In the genomic region with DNA sequence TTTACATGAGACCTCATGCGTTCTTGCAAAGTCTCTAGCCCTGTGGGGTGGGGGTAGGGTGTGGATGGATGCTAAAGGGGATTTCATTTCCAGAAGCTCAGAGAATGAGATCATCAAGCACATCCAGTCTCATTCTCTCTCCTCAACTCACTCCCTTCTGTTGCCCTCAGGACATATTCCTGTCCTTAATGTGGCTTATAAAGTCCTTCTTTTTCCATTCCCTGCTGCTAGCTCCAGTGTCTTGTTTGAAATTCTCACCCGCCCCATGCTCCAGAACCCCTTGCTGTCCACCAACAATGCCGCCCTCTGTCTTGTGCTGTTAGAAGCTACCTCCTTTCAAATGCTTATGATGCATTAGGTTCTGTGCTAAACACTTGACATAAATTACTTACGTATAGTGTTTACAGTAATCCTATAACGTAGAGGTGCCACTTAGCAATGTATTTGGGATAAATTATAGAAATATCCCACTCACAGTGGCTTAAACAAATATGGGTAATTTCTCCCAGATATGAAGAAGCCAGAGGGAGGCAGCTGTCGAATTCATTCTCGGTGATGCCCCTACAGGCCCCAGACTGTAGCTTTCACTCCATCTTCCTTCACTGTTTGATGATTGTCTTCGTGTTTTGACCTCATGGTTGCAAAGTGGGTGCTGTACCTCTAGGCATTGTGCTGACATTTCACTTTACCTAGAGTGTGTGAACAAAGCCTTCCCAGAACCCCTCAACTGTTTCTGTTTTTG, we compare ENCODE assay signal across 15 cellular contexts.
DNase-seq lines count a peak whose midpoint lies in the region; TF ChIP-seq lines count a peak whose summit lies in the region.
"Had no signal": no experiment of that assay in that cellular context is flagged by ENCODE, and none has a peak within 500 bp of the region (broad histone marks: within the 10 kb centered on the region; RNA-seq: fewer than 3 reads in every experiment).

No MANE protein-coding gene starts in this region.

- peak overlapping the region in 37 of 59 donors; percentile 4 to 86 (median 64) for H3K27ac ChIP-seq in dorsolateral prefrontal cortex
- H3K27ac ChIP-seq in stomach: no peak overlapping the region
- H3K27ac ChIP-seq: psoas muscle had no signal

- H3K9me3 Mint-ChIP-seq in nephron progenitor cell: peaks cover 18% of the 10 kb centered on the region

- H3K4me3 ChIP-seq in dorsolateral prefrontal cortex: no peak overlapping the region
- H3K4me3 ChIP-seq in stomach: no peak overlapping the region
- H3K4me3 ChIP-seq: psoas muscle had no signal

- H3K27ac Mint-ChIP-seq in nephron progenitor cell: peak overlapping the region; percentile 16

- H3K27me3 Mint-ChIP-seq in nephron progenitor cell (ENCODE audit: low read depth, poor library complexity): no peaks in the 10 kb centered on the region

- no peak overlapping the region for H3K4me3 Mint-ChIP-seq in nephron progenitor cell

- H3K36me3 Mint-ChIP-seq in nephron progenitor cell (ENCODE audit: low read depth): peaks cover 9% of the 10 kb centered on the region

- TF ChIP-seq POLR2A in stomach (IDR thresholded peaks at IDR 0.05): no peak

- DNase-seq in EL (peak; percentile 84), NCI-H524 treated with DMSO at 0.1 percent for 48 hours (lab: John Stamatoyannopoulos, UW) (peak; percentile 20), dorsolateral prefrontal cortex (no peak), nephron progenitor cell (no peak), stomach (no peak), HCEC 1CT (no peak), NCI-H146 (lab: John Stamatoyannopoulos, UW) (no peak)
- no peak for DNase-seq in activated CD4-positive, alpha-beta T cell treated with anti-CD3 and anti-CD28 coated beads for 1 hour
- DNase-seq: activated CD4-positive, alpha-beta T cell treated with anti-CD3 and anti-CD28 coated beads, Interleukin-2, amount 50 U/mL, for 4 hours; activated T-cell treated with anti-CD3 and anti-CD28 coated beads, Interleukin-2, amount 50 U/mL, for 48 hours; GF-D8; KBM-7; OCI-M1; psoas muscle; SK-N-SH had no signal

- H3K4me1 Mint-ChIP-seq in nephron progenitor cell: peaks cover 54% of the 10 kb centered on the region

- no peak for TF ChIP-seq EP300 in stomach (IDR thresholded peaks at IDR 0.05)

- no peaks in the 10 kb centered on the region for H3K27me3 ChIP-seq in dorsolateral prefrontal cortex
- no peaks in the 10 kb centered on the region for H3K27me3 ChIP-seq in stomach

- TF ChIP-seq CTCF in dorsolateral prefrontal cortex (IDR thresholded peaks at IDR 0.05 in 54 of 56, conservative IDR thresholded peaks at IDR 0.05 in 2 of 56; ENCODE audit: low read depth in 1 of 56, partially characterized antibody in 56 of 56): no peak
- no peak for TF ChIP-seq CTCF in nephron progenitor cell (IDR thresholded peaks at IDR 0.05)
- TF ChIP-seq CTCF in stomach (IDR thresholded peaks at IDR 0.05): no peak

- H3K9me3 ChIP-seq in stomach: no peaks in the 10 kb centered on the region
- H3K9me3 ChIP-seq: psoas muscle, SK-N-SH had no signal

- no peaks in the 10 kb centered on the region for H3K36me3 ChIP-seq in stomach

- peaks cover 0 to 31% (median 14%) of the 10 kb centered on the region in 4 donors for H3K4me1 ChIP-seq in stomach

- WGBS in stomach, 5 donors: 93 to 97% (median 96%) methylated on average over 8 of the region's 8 CpGs

- intact Hi-C loops in dorsolateral prefrontal cortex (cut with DNase I) (no loop called here), stomach (cut with DNase I; ENCODE audit: low total_unique reads) (no loop called here)

Comparison
In these comparisons a context has a peak if more than half of its experiments do, and no peak if none do; other contexts are left out.
1. DNase-seq: peak in EL (single experiment) and NCI-H524 treated with DMSO at 0.1 percent for 48 hours (single experiment); none in dorsolateral prefrontal cortex (0 of 10), nephron progenitor cell (single experiment), stomach (single experiment), HCEC 1CT (single experiment), activated CD4-positive, alpha-beta T cell treated with anti-CD3 and anti-CD28 coated beads for 1 hour (single experiment) and NCI-H146 (single experiment).
2. H3K27ac ChIP-seq: peak in dorsolateral prefrontal cortex (37 of 59); none in stomach (0 of 5).